In the genomic region with DNA sequence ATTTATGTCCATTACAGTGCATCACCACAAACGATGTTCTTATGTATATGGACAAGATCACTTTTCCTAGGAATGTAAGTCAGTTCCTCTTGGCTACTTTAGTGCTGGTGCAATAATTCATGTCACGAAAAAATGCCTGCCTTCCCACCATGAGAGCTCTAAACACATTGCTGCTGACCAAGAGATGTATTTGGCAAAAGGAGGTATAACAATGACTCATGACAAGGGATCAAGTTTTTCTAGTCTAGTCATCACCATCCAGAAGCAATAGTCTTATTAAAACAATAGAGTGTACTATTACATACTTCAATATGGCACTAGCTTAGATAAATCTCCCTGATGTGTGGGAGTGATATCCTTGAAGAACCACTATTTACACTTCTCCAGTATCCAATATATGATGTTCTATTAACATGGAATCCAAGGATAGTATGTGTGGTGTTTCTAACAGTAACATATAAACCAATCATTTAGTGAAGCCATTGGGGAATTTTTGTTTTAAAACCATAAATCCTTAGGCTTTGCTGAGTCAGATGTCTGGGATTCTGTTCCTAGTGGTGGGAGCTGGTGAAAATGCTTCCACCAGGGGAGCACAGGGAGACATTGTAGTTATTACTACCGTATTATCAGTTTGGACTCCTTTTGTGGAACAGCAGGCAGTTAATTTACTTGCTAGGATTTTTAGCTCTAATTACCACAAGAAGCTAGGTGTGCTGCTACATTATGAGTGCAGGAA, we compare ENCODE assay signal across 1 cellular context.
TF ChIP-seq lines count a peak whose summit lies in the region.

No MANE protein-coding gene starts in this region.

TF ChIP-seq in IMR-90, 13 proteins besides CTCF, POLR2A, EP300 and RAD21 (continued from another document):
- TF ChIP-seq, protein P1, sequence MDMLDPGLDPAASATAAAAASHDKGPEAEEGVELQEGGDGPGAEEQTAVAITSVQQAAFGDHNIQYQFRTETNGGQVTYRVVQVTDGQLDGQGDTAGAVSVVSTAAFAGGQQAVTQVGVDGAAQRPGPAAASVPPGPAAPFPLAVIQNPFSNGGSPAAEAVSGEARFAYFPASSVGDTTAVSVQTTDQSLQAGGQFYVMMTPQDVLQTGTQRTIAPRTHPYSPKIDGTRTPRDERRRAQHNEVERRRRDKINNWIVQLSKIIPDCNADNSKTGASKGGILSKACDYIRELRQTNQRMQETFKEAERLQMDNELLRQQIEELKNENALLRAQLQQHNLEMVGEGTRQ (IDR thresholded peaks at IDR 0.05; ENCODE audit: low read depth, low read length): no peak
- TF ChIP-seq NFE2L2 (IDR thresholded peaks at IDR 0.05; ENCODE audit: low read depth, low read length) (no peak), SMC3 (IDR thresholded peaks at IDR 0.05; ENCODE audit: low read depth, low read length) (no peak)
